In genomic region chr11:56473252-56473651, GRCh38 we compare ENCODE assay signal across 38 cellular contexts. TPM values are rescaled to one million over a fixed set of nuclear protein-coding genes. Genes with fewer than 3 reads are reported as not detected.
"Had no signal": no experiment of that assay in that cellular context is flagged by ENCODE, and none has a peak within 500 bp of the region (broad histone marks: within the 10 kb centered on the region; RNA-seq: fewer than 3 reads in every experiment).

OR5M3 (minus strand) TSS chr11:56473352; CDS start chr11:56470497, 2,855 bp downstream.

- H3K4me2 ChIP-seq: KMS-11 had no signal

- H3K27me3 ChIP-seq: MG63 had no signal

- H3K4me3 ChIP-seq: MG63 had no signal

- H3K36me3 ChIP-seq: MG63 had no signal

- H3K9me3 ChIP-seq: MG63 had no signal

- DNase-seq: Karpas-422, Kasumi-1, MG63, MM.1S, MV-4-11, NCI-H1048, NCI-H1092, NCI-H1092 treated with DMSO at 0.1 percent for 48 hours, NCI-H1105, NCI-H1105 treated with DMSO at 0.1 percent for 48 hours, NCI-H1417, NCI-H1417 treated with DMSO at 0.1 percent for 48 hours, NCI-H1436, NCI-H1436 treated with DMSO at 0.1 percent for 48 hours, NCI-H146, NCI-H1694, NCI-H1694 treated with DMSO at 0.1 percent for 48 hours, NCI-H187, NCI-H187 treated with DMSO at 0.1 percent for 48 hours, NCI-H1930, NCI-H2029, NCI-H2029 treated with DMSO at 0.1 percent for 48 hours, NCI-H2081, NCI-H2081 treated with DMSO at 0.1 percent for 48 hours, NCI-H2107, NCI-H2171, NCI-H2171 treated with DMSO at 0.1 percent for 48 hours, NCI-H2227 treated with DMSO at 0.1 percent for 48 hours, NCI-H226, NCI-H345, NCI-H446, NCI-H446 treated with DMSO at 0.1 percent for 48 hours, NCI-H510A had no signal

- H3K27ac ChIP-seq: KMS-11 had no signal

RNA-seq across cellular contexts. Expression of gene OR5M3, which starts in this region (rescaled TPM):
- total RNA-seq: LHCN-M2, M059J, MCF 10A, NCI-H460 had no signal
